Comparison of ENCODE assay signal across 24 cellular contexts in genomic region chr4:93469560-93469959, GRCh38.
"Had no signal": no experiment of that assay in that cellular context is flagged by ENCODE, and none has a peak within 500 bp of the region (broad histone marks: within the 10 kb centered on the region; RNA-seq: fewer than 3 reads in every experiment).

No MANE protein-coding gene starts in this region.

- H3K4me3 ChIP-seq: dorsolateral prefrontal cortex, heart left ventricle, lung, psoas muscle, spleen, testis, tibial nerve, upper lobe of right lung had no signal

- H3K79me2 ChIP-seq: parathyroid adenoma had no signal

- H3K27me3 ChIP-seq: dorsolateral prefrontal cortex, heart left ventricle, spleen, testis, tibial nerve, upper lobe of right lung had no signal

- H3K9me3 ChIP-seq: heart left ventricle, psoas muscle, testis, tibial nerve, upper lobe of right lung had no signal

- H3K27ac ChIP-seq: dorsolateral prefrontal cortex, heart left ventricle, parathyroid adenoma, psoas muscle, spleen, testis, tibial nerve, upper lobe of right lung had no signal

- H3K36me3 ChIP-seq: heart left ventricle, spleen, tibial nerve, upper lobe of right lung had no signal

- H3K9ac ChIP-seq: parathyroid adenoma had no signal

- FAIRE-seq: frontal cortex had no signal

- DNase-seq: cortex of kidney; dorsolateral prefrontal cortex; effector CD8-positive, alpha-beta T cell; heart left ventricle; hippocampal formation; left colon; left ventricle myocardium superior; mesenchymal stem cell; naive B cell; psoas muscle; retina; spleen; stimulated activated CD4-positive, alpha-beta T cell treated with anti-CD3 and anti-CD28 coated beads, Interleukin-15, amount 100 ng/mL, for 24 hours; stimulated activated CD4-positive, alpha-beta T cell treated with anti-CD3 and anti-CD28 coated beads, Interleukin-1b, Interleukin-23, amount 100 ng/mL, for 48 hours; stimulated activated CD4-positive, alpha-beta T cell treated with anti-CD3 and anti-CD28 coated beads, Interleukin-4, amount 100 ng/mL, for 24 hours; stimulated activated naive CD8-positive, alpha-beta T cell treated with anti-CD3 and anti-CD28 coated beads, Interleukin-15, amount 100 ng/mL, for 72 hours; testis; upper lobe of right lung had no signal

- H3K4me1 ChIP-seq: heart left ventricle, parathyroid adenoma, psoas muscle, testis, tibial nerve, upper lobe of right lung had no signal

- ATAC-seq: heart left ventricle; left colon; left ventricle myocardium superior; psoas muscle; sciatic nerve; stimulated activated memory B cell treated with anti-CD40 and anti-IgM and Interleukin-4, amounts not matched to agents 10 μg/mL and 1 μg/mL and 100 μg/mL, for 72 hours; stimulated activated naive CD8-positive, alpha-beta T cell treated with anti-CD3 and anti-CD28 coated beads, Interleukin-15, amount 100 ng/mL, for 72 hours; upper lobe of right lung had no signal
